ENCODE assay signal across 8 cellular contexts in the genomic region with DNA sequence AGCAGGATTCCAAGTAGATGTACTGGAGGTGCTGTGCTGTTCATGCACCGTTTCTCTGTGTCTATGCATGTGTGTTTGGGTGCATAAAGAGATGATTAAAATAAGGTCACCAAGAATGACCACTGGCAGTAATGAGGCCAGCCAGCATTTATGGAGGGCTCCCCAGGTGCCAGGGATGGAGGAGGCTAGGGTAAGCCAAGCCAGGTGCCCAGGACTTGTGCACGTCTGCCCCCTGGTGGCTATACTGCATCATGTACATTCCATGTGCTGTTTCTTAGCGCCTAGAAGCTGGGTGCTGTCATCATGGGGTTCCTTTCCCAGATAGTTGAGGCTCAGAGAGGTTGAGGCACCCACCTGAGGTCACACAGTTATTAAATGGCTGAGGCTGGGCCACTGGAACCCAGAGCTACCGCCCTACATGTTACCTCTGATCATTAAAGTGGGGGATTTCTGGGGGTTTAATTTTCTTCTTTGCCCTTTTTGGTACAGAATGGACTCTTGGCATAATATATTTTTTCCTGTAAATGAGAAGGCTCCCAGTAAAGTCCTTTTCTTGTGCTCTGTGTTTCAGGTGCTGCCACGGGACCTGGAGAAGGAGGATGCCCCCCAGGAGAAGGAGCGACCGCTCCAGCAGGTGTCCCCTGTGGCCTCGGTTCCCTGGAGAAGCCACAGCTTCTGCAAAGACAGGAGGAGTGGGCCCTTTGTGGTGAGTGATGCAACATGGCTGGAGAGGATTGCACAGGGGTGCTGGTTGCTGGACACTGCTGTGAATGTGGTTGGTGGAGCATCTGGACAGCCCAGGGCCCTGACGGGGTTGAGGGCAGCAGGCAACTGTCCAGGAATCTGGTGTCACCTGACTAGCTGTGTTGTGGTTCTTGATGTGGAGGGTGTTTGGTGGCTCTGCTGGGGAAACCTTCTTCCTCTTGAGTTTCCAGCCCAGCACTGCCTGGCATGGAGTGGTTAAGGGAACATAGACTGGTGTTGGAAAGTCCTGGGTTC.
A peak's percentile ranks its signal among the peaks of the same experiment; 100 is the strongest.
DNase-seq lines count a peak whose midpoint lies in the region; ATAC-seq and TF ChIP-seq lines count a peak whose summit lies in the region.

No MANE protein-coding gene starts in this region.

- H3K4me1 Mint-ChIP-seq in CD4-positive, alpha-beta T cell (ENCODE audit: low read depth): no peaks in the 10 kb centered on the region
- H3K4me1 Mint-ChIP-seq in HFFc6 (ENCODE audit: low read depth): no peaks in the 10 kb centered on the region

- CTCF ChIA-PET in CD4-positive, alpha-beta T cell (lab: Charles Lee): interaction anchor here (0.6 to 3.0 kb wide), 10 partner anchors 8 to 401 kb away, joined by 3 to 14 read pairs (median 7); no protein-coding TSS in a partner anchor
- CTCF ChIA-PET in PC-3 (lab: Charles Lee): interaction anchor here (0.6 kb wide), 1 partner anchor 102 kb away, joined by 3 read pairs; a partner anchor contains a TSS

- no peak overlapping the region for H3K27ac ChIP-seq in CD4-positive, alpha-beta T cell (ENCODE audit: low read depth, low read length)
- H3K27ac ChIP-seq in PC-3 (ENCODE audit: low read length) (no peak overlapping the region), fibroblast of lung (ENCODE audit: insufficient read depth, low read length) (no peak overlapping the region), neural cell (ENCODE audit: low read length) (no peak overlapping the region), thoracic aorta (no peak overlapping the region)

- H3K9me3 Mint-ChIP-seq in CD4-positive, alpha-beta T cell: no peaks in the 10 kb centered on the region
- H3K9me3 Mint-ChIP-seq in HFFc6: peaks cover 29% of the 10 kb centered on the region

- H3K9me3 ChIP-seq in CD4-positive, alpha-beta T cell (ENCODE audit: control insufficient read depth, low read length): peaks cover 10% of the 10 kb centered on the region
- no peaks in the 10 kb centered on the region for H3K9me3 ChIP-seq in PC-3 (ENCODE audit: low read length)
- H3K9me3 ChIP-seq in fibroblast of lung (ENCODE audit: control insufficient read depth, insufficient read depth, low read depth, low read length): no peaks in the 10 kb centered on the region
- no peaks in the 10 kb centered on the region for H3K9me3 ChIP-seq in neural cell (ENCODE audit: low read length)
- peaks cover 4% of the 10 kb centered on the region for H3K9me3 ChIP-seq in thoracic aorta

- POLR2A ChIA-PET in CD4-positive, alpha-beta T cell (lab: Charles Lee): interaction anchor here (1.0 kb wide), 1 partner anchor 10 kb away, joined by 3 read pairs; no protein-coding TSS in a partner anchor
- POLR2A ChIA-PET in PC-3 (lab: Charles Lee; ENCODE audit: unreplicated experiment): no interaction called here

- H4K20me1 ChIP-seq in PC-3 (ENCODE audit: low read length): no peaks in the 10 kb centered on the region
- no peaks in the 10 kb centered on the region for H4K20me1 ChIP-seq in fibroblast of lung (ENCODE audit: control insufficient read depth, extremely low read depth, insufficient read depth, low read length)
- no peaks in the 10 kb centered on the region for H4K20me1 ChIP-seq in neural cell (ENCODE audit: insufficient read depth)

- H3K4me1 ChIP-seq in PC-3 (ENCODE audit: insufficient read depth, low read length) (peaks cover 5% of the 10 kb centered on the region), fibroblast of lung (ENCODE audit: control insufficient read depth, extremely low read depth, insufficient read depth, low read length) (no peaks in the 10 kb centered on the region), thoracic aorta (ENCODE audit: control insufficient read depth in 1 of 2, low read depth in 2 of 2) (no peaks in the 10 kb centered on the region)

- ATAC-seq in CD4-positive, alpha-beta T cell (ENCODE audit: poor library complexity): peak; percentile 92
- ATAC-seq in PC-3 (peak; percentile 76), thoracic aorta (ENCODE audit: insufficient number of reproducible peaks, low FRiP score, low read depth) (no peak), GM18858 (IDR thresholded peaks at IDR 0.05; ENCODE audit: unreplicated experiment) (no peak)

- H3K4me2 ChIP-seq in PC-3 (ENCODE audit: low read length) (no peak overlapping the region), fibroblast of lung (ENCODE audit: extremely low read depth, insufficient read depth, low read length) (no peak overlapping the region), neural cell (ENCODE audit: low read length) (no peak overlapping the region)

- H3K79me2 ChIP-seq in PC-3 (ENCODE audit: low read length) (no peaks in the 10 kb centered on the region), fibroblast of lung (ENCODE audit: control insufficient read depth, insufficient read depth, low read length) (no peaks in the 10 kb centered on the region), neural cell (replicated peaks; ENCODE audit: insufficient read depth, low read length) (no peaks in the 10 kb centered on the region)

- H3K9me2 ChIP-seq in PC-3 (replicated peaks; ENCODE audit: low read length) (no peaks in the 10 kb centered on the region), neural cell (ENCODE audit: insufficient read depth, low read length) (no peaks in the 10 kb centered on the region)

- no peak overlapping the region for H2AFZ ChIP-seq in PC-3 (ENCODE audit: low read length)
- H2AFZ ChIP-seq in fibroblast of lung (ENCODE audit: low read length): no peak overlapping the region
- H2AFZ ChIP-seq in neural cell (ENCODE audit: low read depth, low read length): no peak overlapping the region

- H3K4me3 Mint-ChIP-seq in CD4-positive, alpha-beta T cell: no peak overlapping the region
- H3K4me3 Mint-ChIP-seq in HFFc6: no peak overlapping the region

- no peak overlapping the region for H3K4me3 ChIP-seq in PC-3 (ENCODE audit: low read length)
- no peak overlapping the region for H3K4me3 ChIP-seq in fibroblast of lung (replicated peaks in 1 of 4; ENCODE audit: control extremely low read depth in 1 of 4, insufficient read depth in 1 of 4, low read depth in 3 of 4, low read length in 4 of 4)
- no peak overlapping the region for H3K4me3 ChIP-seq in neural cell (ENCODE audit: low read length)
- H3K4me3 ChIP-seq in thoracic aorta: no peak overlapping the region

- H3K27me3 Mint-ChIP-seq in CD4-positive, alpha-beta T cell: no peaks in the 10 kb centered on the region
- peaks cover 3% of the 10 kb centered on the region for H3K27me3 Mint-ChIP-seq in HFFc6 (ENCODE audit: insufficient read depth)

- H3K36me3 Mint-ChIP-seq in CD4-positive, alpha-beta T cell (ENCODE audit: low read depth): no peaks in the 10 kb centered on the region
- peaks cover 13% of the 10 kb centered on the region for H3K36me3 Mint-ChIP-seq in HFFc6 (ENCODE audit: low read depth)

- no TSS peak for BruUV-seq in PC-3 (replicated peaks; lab: Mats Ljungman, UMichigan)

- H3K36me3 ChIP-seq in PC-3 (ENCODE audit: low read depth, low read length) (peaks cover 14% of the 10 kb centered on the region), fibroblast of lung (ENCODE audit: control insufficient read depth, insufficient read depth, low read length) (no peaks in the 10 kb centered on the region), neural cell (ENCODE audit: insufficient read depth, low read length) (no peaks in the 10 kb centered on the region), thoracic aorta (no peaks in the 10 kb centered on the region)

- no peak for TF ChIP-seq EP300 in neural cell (conservative IDR thresholded peaks at IDR 0.05; ENCODE audit: poor library complexity, severe bottlenecking)

- H3F3A ChIP-seq in PC-3 (ENCODE audit: low read length, unreplicated experiment) (no peaks in the 10 kb centered on the region), neural cell (ENCODE audit: insufficient read depth, low read length, poor library complexity, severe bottlenecking) (no peaks in the 10 kb centered on the region)

- TF ChIP-seq RAD21 in neural cell (conservative IDR thresholded peaks at IDR 0.05): peak; percentile 50

- intact Hi-C loops in CD4-positive, alpha-beta T cell (cut with DNase I, micrococcal nuclease): loop anchor here (1.0 to 2.0 kb wide), 4 partner anchors 97 to 280 kb away; a partner anchor contains a TSS
- intact Hi-C loops in PC-3 (cut with micrococcal nuclease): loop anchor here (1.0 kb wide), 1 partner anchor 97 kb away; a partner anchor contains a TSS

- H3K9ac ChIP-seq in PC-3 (ENCODE audit: low read length) (no peak overlapping the region), fibroblast of lung (ENCODE audit: insufficient read depth, low read length) (no peak overlapping the region), neural cell (ENCODE audit: low read length) (no peak overlapping the region)

- H3K27ac Mint-ChIP-seq in CD4-positive, alpha-beta T cell: no peak overlapping the region
- no peak overlapping the region for H3K27ac Mint-ChIP-seq in HFFc6

- TF ChIP-seq CTCF in CD4-positive, alpha-beta T cell (IDR thresholded peaks at IDR 0.05): peak; percentile 78
- peak; percentile 87 for TF ChIP-seq CTCF in HFFc6 (IDR thresholded peaks at IDR 0.05)
- TF ChIP-seq CTCF in PC-3 (conservative IDR thresholded peaks at IDR 0.05; ENCODE audit: low read depth, low read length): peak; percentile 81
- TF ChIP-seq CTCF in fibroblast of lung (conservative IDR thresholded peaks at IDR 0.05 in 1 of 2, IDR thresholded peaks at IDR 0.05 in 1 of 2; ENCODE audit: low read depth in 1 of 2, low read length in 2 of 2): peak; percentile 74 to 88
- peak; percentile 59 for TF ChIP-seq CTCF in neural cell (IDR thresholded peaks at IDR 0.05; ENCODE audit: poor library complexity, severe bottlenecking)
- peak; percentile 94 for TF ChIP-seq CTCF in thoracic aorta (IDR thresholded peaks at IDR 0.05)

- H3K27me3 ChIP-seq in CD4-positive, alpha-beta T cell (ENCODE audit: control insufficient read depth, insufficient read depth, low read length): no peaks in the 10 kb centered on the region
- H3K27me3 ChIP-seq in PC-3 (ENCODE audit: low read length) (no peaks in the 10 kb centered on the region), fibroblast of lung (ENCODE audit: control insufficient read depth, insufficient read depth, low read length) (no peaks in the 10 kb centered on the region), neural cell (ENCODE audit: insufficient read depth, low read depth, low read length) (no peaks in the 10 kb centered on the region), thoracic aorta (replicated peaks; ENCODE audit: insufficient read depth) (no peaks in the 10 kb centered on the region)

- peak; percentile 55 to 74 (median 63) for DNase-seq in CD4-positive, alpha-beta T cell
- DNase-seq in HFFc6 (no peak), PC-3 (peak; percentile 64), fibroblast of lung (ENCODE audit: low read depth in 2 of 2) (peak; percentile 36 to 61), thoracic aorta (ENCODE audit: low spot score) (no peak)
- peak; percentile 79 to 82 for DNase-seq in activated T-cell treated with anti-CD3 and anti-CD28 coated beads, Interleukin-2, amount 50 U/mL, for 48 hours

TF ChIP-seq in neural cell, 6 proteins besides CTCF, POLR2A, EP300 and RAD21:
- TF ChIP-seq SMC3 (conservative IDR thresholded peaks at IDR 0.05; ENCODE audit: poor library complexity) (peak; percentile 59), TAF1 (IDR thresholded peaks at IDR 0.05; ENCODE audit: low read depth) (no peak)

Comparison
In these comparisons a context has a peak if more than half of its experiments do, and no peak if none do; other contexts are left out.
1. ATAC-seq: peak in CD4-positive, alpha-beta T cell (single experiment) and PC-3 (single experiment); none in thoracic aorta (single experiment) and GM18858 (single experiment).
2. DNase-seq: peak in CD4-positive, alpha-beta T cell (10 of 10), PC-3 (single experiment), activated T-cell treated with anti-CD3 and anti-CD28 coated beads, Interleukin-2, amount 50 U/mL, for 48 hours (2 of 2) and fibroblast of lung (2 of 2); none in HFFc6 (single experiment) and thoracic aorta (single experiment).
3. Peak in every context shown above with its lines, with median percentiles within 50 percentile points of each other: CTCF ChIP-seq.